ENCODE assay signal across 15 cellular contexts in the genomic region with DNA sequence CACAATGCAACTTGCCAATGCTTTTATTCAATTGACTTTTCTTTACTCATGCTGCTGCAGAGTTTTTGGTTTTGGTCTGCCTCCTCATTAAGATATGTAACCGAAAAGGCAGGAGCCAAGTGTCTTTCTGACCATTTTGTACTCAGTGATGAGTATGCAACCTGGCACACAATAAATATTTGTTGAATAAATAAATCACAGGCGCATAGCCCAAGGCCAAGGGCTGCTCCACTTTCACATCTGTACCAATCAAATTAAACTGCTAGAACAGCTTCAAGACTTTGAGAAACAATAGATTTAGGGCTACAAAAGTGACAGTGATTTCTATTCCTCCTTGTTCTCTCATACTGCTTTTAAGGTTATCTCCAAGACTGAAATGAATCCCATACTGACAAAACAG.
DNase-seq lines count a peak whose midpoint lies in the region; ATAC-seq and TF ChIP-seq lines count a peak whose summit lies in the region.
"Had no signal": no experiment of that assay in that cellular context is flagged by ENCODE, and none has a peak within 500 bp of the region (broad histone marks: within the 10 kb centered on the region; RNA-seq: fewer than 3 reads in every experiment).

No MANE protein-coding gene starts in this region.

- peaks cover 45% of the 10 kb centered on the region for H3K36me3 Mint-ChIP-seq in activated T-helper 1 cell treated with anti-CD3 and anti-CD28 coated beads, Interleukin-12 subunit alpha, Interleukin-12 subunit beta, Interleukin-2, Interleukin-4 antibody, amounts not matched to agents 30 ng/mL and 10 ng/mL and 1 ng/mL, durations not matched to agents 14 hours and 24 hours and 36 hours (ENCODE audit: low read depth)
- no peaks in the 10 kb centered on the region for H3K36me3 Mint-ChIP-seq in glutamatergic neuron (ENCODE audit: unreplicated experiment)

- DNase-seq in NCI-H146 (lab: John Stamatoyannopoulos, UW) = peak; percentile 34
- DNase-seq in NCI-H146 treated with DMSO at 0.1 percent for 48 hours (lab: John Stamatoyannopoulos, UW; ENCODE audit: unreplicated experiment) = no peak
- DNase-seq in NCI-H2029 treated with DMSO at 0.1 percent for 48 hours (lab: John Stamatoyannopoulos, UW) = peak; percentile 53
- no peak for DNase-seq in activated T-helper 1 cell treated with anti-CD3 and anti-CD28 coated beads, Interleukin-12 subunit alpha, Interleukin-12 subunit beta, Interleukin-2, Interleukin-4 antibody, amounts not matched to agents 30 ng/mL and 10 ng/mL and 1 ng/mL, durations not matched to agents 14 hours and 24 hours and 36 hours (ENCODE audit: low spot score)
- DNase-seq in glutamatergic neuron = no peak
- DNase-seq in GM13977 (ENCODE audit: low spot score) = no peak
- DNase-seq in coronary artery (ENCODE audit: low spot score) = no peak
- DNase-seq: NCI-H510A treated with DMSO at 0.1 percent for 48 hours; psoas muscle; stimulated activated naive CD4-positive, alpha-beta T cell had no signal

- intact Hi-C loops in activated T-helper 1 cell treated with anti-CD3 and anti-CD28 coated beads, Interleukin-12 subunit alpha, Interleukin-12 subunit beta, Interleukin-2, Interleukin-4 antibody, amounts not matched to agents 30 ng/mL and 10 ng/mL and 1 ng/mL, durations not matched to agents 14 hours and 24 hours and 36 hours (cut with micrococcal nuclease) = loop anchor here (2.0 kb wide), 2 partner anchors 13 to 19 kb away; no protein-coding TSS in a partner anchor

- H3K27ac Mint-ChIP-seq in activated T-helper 1 cell treated with anti-CD3 and anti-CD28 coated beads, Interleukin-12 subunit alpha, Interleukin-12 subunit beta, Interleukin-2, Interleukin-4 antibody, amounts not matched to agents 30 ng/mL and 10 ng/mL and 1 ng/mL, durations not matched to agents 14 hours and 24 hours and 36 hours = peak overlapping the region; percentile 81
- peak overlapping the region; percentile 57 for H3K27ac Mint-ChIP-seq in glutamatergic neuron (ENCODE audit: unreplicated experiment)
- H3K27ac Mint-ChIP-seq: nephron had no signal

- H3K27me3 Mint-ChIP-seq in activated T-helper 1 cell treated with anti-CD3 and anti-CD28 coated beads, Interleukin-12 subunit alpha, Interleukin-12 subunit beta, Interleukin-2, Interleukin-4 antibody, amounts not matched to agents 30 ng/mL and 10 ng/mL and 1 ng/mL, durations not matched to agents 14 hours and 24 hours and 36 hours (ENCODE audit: insufficient read depth) = no peaks in the 10 kb centered on the region
- peaks cover 2% of the 10 kb centered on the region for H3K27me3 Mint-ChIP-seq in glutamatergic neuron (ENCODE audit: unreplicated experiment)

- in situ Hi-C loops in GM13977 (cut with MboI; ENCODE audit: low pct_unique_long_range_greater_than_20kb, low sequenced_read_pairs, unreplicated experiment) = no loop called here

- H3K4me3 ChIP-seq in coronary artery = no peak overlapping the region
- H3K4me3 ChIP-seq: gastroesophageal sphincter, lung, psoas muscle had no signal

- peaks cover 38% of the 10 kb centered on the region for H3K4me1 Mint-ChIP-seq in activated T-helper 1 cell treated with anti-CD3 and anti-CD28 coated beads, Interleukin-12 subunit alpha, Interleukin-12 subunit beta, Interleukin-2, Interleukin-4 antibody, amounts not matched to agents 30 ng/mL and 10 ng/mL and 1 ng/mL, durations not matched to agents 14 hours and 24 hours and 36 hours (ENCODE audit: low read depth)
- peaks cover 11% of the 10 kb centered on the region for H3K4me1 Mint-ChIP-seq in glutamatergic neuron (ENCODE audit: low read depth, unreplicated experiment)
- H3K4me1 Mint-ChIP-seq: nephron had no signal

- ATAC-seq in HG03139 (IDR thresholded peaks at IDR 0.05; ENCODE audit: unreplicated experiment) = no peak
- ATAC-seq: gastroesophageal sphincter, HCT116, psoas muscle had no signal

- peaks cover 45% of the 10 kb centered on the region for H3K9me3 Mint-ChIP-seq in activated T-helper 1 cell treated with anti-CD3 and anti-CD28 coated beads, Interleukin-12 subunit alpha, Interleukin-12 subunit beta, Interleukin-2, Interleukin-4 antibody, amounts not matched to agents 30 ng/mL and 10 ng/mL and 1 ng/mL, durations not matched to agents 14 hours and 24 hours and 36 hours
- no peaks in the 10 kb centered on the region for H3K9me3 Mint-ChIP-seq in glutamatergic neuron (ENCODE audit: unreplicated experiment)
- H3K9me3 Mint-ChIP-seq: nephron had no signal

- no peak overlapping the region for H3K27ac ChIP-seq in coronary artery
- H3K27ac ChIP-seq: gastroesophageal sphincter, psoas muscle had no signal

- no peak overlapping the region for H3K4me3 Mint-ChIP-seq in activated T-helper 1 cell treated with anti-CD3 and anti-CD28 coated beads, Interleukin-12 subunit alpha, Interleukin-12 subunit beta, Interleukin-2, Interleukin-4 antibody, amounts not matched to agents 30 ng/mL and 10 ng/mL and 1 ng/mL, durations not matched to agents 14 hours and 24 hours and 36 hours
- H3K4me3 Mint-ChIP-seq in glutamatergic neuron (ENCODE audit: unreplicated experiment) = no peak overlapping the region
- H3K4me3 Mint-ChIP-seq: nephron had no signal

- TF ChIP-seq CTCF in glutamatergic neuron (IDR thresholded peaks at IDR 0.05; ENCODE audit: partially characterized antibody, unreplicated experiment) (no peak), GM13977 (IDR thresholded peaks at IDR 0.05; ENCODE audit: extremely low read depth, insufficient read depth, missing control alignments) (no peak), coronary artery (IDR thresholded peaks at IDR 0.05) (no peak)

Comparison
In these comparisons a context has a peak if more than half of its experiments do, and no peak if none do; other contexts are left out.
1. DNase-seq: peak in NCI-H146 (single experiment) and NCI-H2029 treated with DMSO at 0.1 percent for 48 hours (single experiment); none in NCI-H146 treated with DMSO at 0.1 percent for 48 hours (single experiment), activated T-helper 1 cell treated with anti-CD3 and anti-CD28 coated beads, Interleukin-12 subunit alpha, Interleukin-12 subunit beta, Interleukin-2, Interleukin-4 antibody, amounts not matched to agents 30 ng/mL and 10 ng/mL and 1 ng/mL, durations not matched to agents 14 hours and 24 hours and 36 hours (single experiment), glutamatergic neuron (single experiment), GM13977 (single experiment) and coronary artery (single experiment).